11 cellular contexts compared by ENCODE assay signal in the genomic region with DNA sequence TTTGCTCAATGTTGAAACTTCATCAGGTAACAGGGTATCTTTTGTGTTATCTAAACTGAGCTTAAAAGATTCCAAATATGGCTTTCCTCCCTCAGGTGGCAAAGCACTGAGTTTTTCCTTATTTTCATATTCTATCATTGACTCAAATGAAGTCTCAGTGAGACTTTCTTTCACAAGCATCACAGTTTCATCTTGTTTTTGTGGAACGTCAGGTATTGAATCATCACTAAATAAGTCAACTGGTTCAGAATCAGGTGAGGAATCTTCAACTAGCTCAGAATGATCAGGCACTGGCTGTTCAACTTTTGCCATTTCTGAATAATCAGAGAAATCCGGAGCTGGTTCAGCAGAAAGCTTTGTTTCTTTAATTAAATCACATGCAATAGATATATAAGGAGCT. TPM values are rescaled to one million over a fixed set of nuclear protein-coding genes. Genes with fewer than 3 reads are reported as not detected.
DNase-seq lines count a peak whose midpoint lies in the region; ATAC-seq, FAIRE-seq and TF ChIP-seq lines count a peak whose summit lies in the region.
"Had no signal": no experiment of that assay in that cellular context is flagged by ENCODE, and none has a peak within 500 bp of the region (broad histone marks: within the 10 kb centered on the region; RNA-seq: fewer than 3 reads in every experiment).

No MANE protein-coding gene starts in this region.

- H3K36me3 Mint-ChIP-seq in natural killer cell treated with Interleukin-12 subunit alpha and Interleukin-12 subunit beta and Interleukin-15 and Interleukin-18, amount 100 ng/mL, for 72 hours: no peaks in the 10 kb centered on the region

- H3K27me3 ChIP-seq in K562 (ENCODE audit: control insufficient read depth in 2 of 2, insufficient read depth in 2 of 2, low read length in 2 of 2): no peaks in the 10 kb centered on the region

- DNase-seq in GM12865 (ENCODE audit: low read depth) (peak; percentile 33), K562 (ENCODE audit: extremely low read depth in 1 of 4, low spot score in 3 of 4) (no peak), HT-29 (ENCODE audit: low spot score) (no peak), NCI-H510A treated with DMSO at 0.1 percent for 48 hours (lab: John Stamatoyannopoulos, UW) (no peak), NCI-H1694 (lab: John Stamatoyannopoulos, UW) (no peak)
- no peak for DNase-seq in natural killer cell treated with Interleukin-12 subunit alpha and Interleukin-12 subunit beta and Interleukin-15 and Interleukin-18, amount 100 ng/mL, for 72 hours (ENCODE audit: low spot score)
- DNase-seq: activated CD4-positive, alpha-beta T cell treated with anti-CD3 and anti-CD28 coated beads, Interleukin-2, amount 50 U/mL, for 1 hour had no signal

- H3K4me3 ChIP-seq in GM12865 (ENCODE audit: low read depth, low read length): peak overlapping the region; percentile 27
- H3K4me3 ChIP-seq in K562: no peak overlapping the region
- H3K4me3 ChIP-seq: lung had no signal

- peaks cover 3 to 5% of the 10 kb centered on the region in 2 donors for H3K4me1 Mint-ChIP-seq in natural killer cell treated with Interleukin-12 subunit alpha and Interleukin-12 subunit beta and Interleukin-15 and Interleukin-18, amount 100 ng/mL, for 72 hours (ENCODE audit: low read depth in 2 of 2)

- H3K9me1 ChIP-seq in K562 (ENCODE audit: control insufficient read depth, insufficient read depth, low read length): peaks cover 20% of the 10 kb centered on the region

- peaks cover 100% of the 10 kb centered on the region for H3K79me2 ChIP-seq in K562 (ENCODE audit: control insufficient read depth, insufficient read depth, low read length)

- POLR2A ChIA-PET in K562 (lab: Yijun Ruan, JAX): interaction anchor here (0.9 to 2.2 kb wide), 12 partner anchors 8 to 182 kb away, joined by 3 to 9 read pairs (median 3); a partner anchor contains a TSS

- in situ Hi-C loops in K562 (cut with MboI): no loop called here

- no peak for FAIRE-seq in K562 (lab: Jason Lieb, UNC)

- no peaks in the 10 kb centered on the region for H3K9me3 Mint-ChIP-seq in natural killer cell treated with Interleukin-12 subunit alpha and Interleukin-12 subunit beta and Interleukin-15 and Interleukin-18, amount 100 ng/mL, for 72 hours

- TF ChIP-seq EP300 in K562 (IDR thresholded peaks at IDR 0.05; ENCODE audit: low read length): no peak

- peaks cover 71% of the 10 kb centered on the region for H4K20me1 ChIP-seq in K562 (replicated peaks; ENCODE audit: control insufficient read depth, insufficient read depth, low read length)

- H2AFZ ChIP-seq in K562 (ENCODE audit: low read depth, low read length): no peak overlapping the region

- WGBS in K562 (ENCODE audit: insufficient coverage, low coverage, missing lambda C conversion rate): 88% methylated on average over 2 of the region's 2 CpGs

- H3K9me3 ChIP-seq in K562 (replicated peaks; ENCODE audit: control insufficient read depth, insufficient read depth, low read depth, low read length): no peaks in the 10 kb centered on the region

- H3K4me2 ChIP-seq in K562 (ENCODE audit: insufficient read depth, low read length): no peak overlapping the region

- peaks cover 0 to 18% of the 10 kb centered on the region in 2 experiments; a peak in 2 of 5 replicates for H3K4me1 ChIP-seq in K562 (replicated peaks in 1 of 2; ENCODE audit: control insufficient read depth in 2 of 2, insufficient read depth in 2 of 2, low read length in 2 of 2)

- H3K9ac ChIP-seq in K562 (ENCODE audit: insufficient read depth in 1 of 2, low read depth in 2 of 2, low read length in 2 of 2): no peak overlapping the region

- no peak overlapping the region for H3K27ac ChIP-seq in K562 (ENCODE audit: extremely low read depth, low read depth, low read length)

- intact Hi-C loops in K562 (cut with micrococcal nuclease): no loop called here

- TF ChIP-seq CTCF in GM12865 (IDR thresholded peaks at IDR 0.05; ENCODE audit: insufficient read depth, low read depth, low read length, missing control alignments) (no peak), K562 (IDR thresholded peaks at IDR 0.05 in 2 of 3, conservative IDR thresholded peaks at IDR 0.05 in 1 of 3; ENCODE audit: insufficient read depth in 2 of 3, low read depth in 1 of 3, low read length in 3 of 3) (no peak)

- CTCF ChIA-PET in K562 (lab: Yijun Ruan, JAX; ENCODE audit: low intra/inter-chr PET ratio): no interaction called here

- BruUV-seq in K562 (replicated peaks; lab: Mats Ljungman, UMichigan): no TSS peak

- peaks cover 52% of the 10 kb centered on the region for H3K36me3 ChIP-seq in K562 (ENCODE audit: control insufficient read depth, insufficient read depth, low read length)

- ATAC-seq in GM21423 (IDR thresholded peaks at IDR 0.05; ENCODE audit: unreplicated experiment) (peak; percentile 28), HG03064 (IDR thresholded peaks at IDR 0.05; ENCODE audit: low read depth, unreplicated experiment) (peak; percentile 23), K562 (no peak)
- no peak for ATAC-seq in natural killer cell treated with Interleukin-12 subunit alpha and Interleukin-12 subunit beta and Interleukin-15 and Interleukin-18, amount 100 ng/mL, for 72 hours

- no peak for TF ChIP-seq RAD21 in K562 (CRISPR knock-in tag; conservative IDR thresholded peaks at IDR 0.05 in 1 of 2, IDR thresholded peaks at IDR 0.05 in 1 of 2)

- no peaks in the 10 kb centered on the region for H3K27me3 Mint-ChIP-seq in natural killer cell treated with Interleukin-12 subunit alpha and Interleukin-12 subunit beta and Interleukin-15 and Interleukin-18, amount 100 ng/mL, for 72 hours
- H3K27me3 Mint-ChIP-seq: activated naive CD8-positive, alpha-beta T cell had no signal

- H3K27ac Mint-ChIP-seq in natural killer cell treated with Interleukin-12 subunit alpha and Interleukin-12 subunit beta and Interleukin-15 and Interleukin-18, amount 100 ng/mL, for 72 hours: no peak overlapping the region
- H3K27ac Mint-ChIP-seq: activated naive CD8-positive, alpha-beta T cell had no signal

- no peak for TF ChIP-seq POLR2A in K562 (conservative IDR thresholded peaks at IDR 0.05)

- H3K4me3 Mint-ChIP-seq in natural killer cell treated with Interleukin-12 subunit alpha and Interleukin-12 subunit beta and Interleukin-15 and Interleukin-18, amount 100 ng/mL, for 72 hours: no peak overlapping the region
- H3K4me3 Mint-ChIP-seq: activated naive CD8-positive, alpha-beta T cell had no signal

TF ChIP-seq in K562, 482 proteins besides CTCF, POLR2A, EP300 and RAD21:
- TF ChIP-seq POLR2AphosphoS2 (IDR thresholded peaks at IDR 0.05; ENCODE audit: low read length) (0 out of 2 replicates have a peak, but pooled peaks have one; percentile 21), ZNF282 (CRISPR knock-in tag; IDR thresholded peaks at IDR 0.05) (no peak), ZNF77 (CRISPR knock-in tag; IDR thresholded peaks at IDR 0.05) (no peak), KLF1 (tag; IDR thresholded peaks at IDR 0.05) (no peak), THRAP3 (IDR thresholded peaks at IDR 0.05; ENCODE audit: borderline replicate concordance) (no peak)
- TF ChIP-seq, protein P1, sequence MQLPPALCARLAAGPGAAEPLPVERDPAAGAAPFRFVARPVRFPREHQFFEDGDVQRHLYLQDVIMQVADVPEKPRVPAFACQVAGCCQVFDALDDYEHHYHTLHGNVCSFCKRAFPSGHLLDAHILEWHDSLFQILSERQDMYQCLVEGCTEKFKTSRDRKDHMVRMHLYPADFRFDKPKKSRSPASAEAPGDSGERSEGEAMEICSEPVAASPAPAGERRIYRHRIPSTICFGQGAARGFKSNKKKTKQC (CRISPR knock-in tag; IDR thresholded peaks at IDR 0.05): no peak

RNA-seq across cellular contexts. Expression of a gene that starts 24.6 kb away (rescaled TPM):
- 172 and 408 TPM in 2 replicates for total RNA-seq in K562 (2011; cell fraction: chromatin; rRNA removed; ENCODE audit: low replicate concordance)
- total RNA-seq in K562 (2011; cell fraction: nucleolus; rRNA removed): 188 and 224 TPM in 2 replicates
- total RNA-seq in K562 (2011; cell fraction: nucleoplasm; rRNA removed): 397 and 411 TPM in 2 replicates
- total RNA-seq in K562 (2014; rRNA removed) (96.7 and 123 TPM in 2 replicates), K562 (2014; rRNA removed; fragmentation: Illumina TruSeq; extraction: Trizol) (116 and 139 TPM in 2 replicates), K562 (2015; rRNA removed; fragmentation: Illumina TruSeq; extraction: Trizol) (67.3 and 73.0 TPM in 2 replicates), K562 (2021) (228 and 238 TPM in 2 replicates)
- polyA plus RNA-seq in K562 (2011; rRNA removed) (144 and 147 TPM in 2 replicates), K562 (2014; fragmentation: Illumina TruSeq; extraction: Trizol) (217 and 248 TPM in 2 replicates), K562 (2014; fragmentation: Nextera tagmentation; extraction: Ambion mirVana) (10 to 100 TPM; 75.8 to 90.3 TPM), K562 (2014; rRNA removed) (141 and 151 TPM in 2 replicates)
- polyA plus RNA-seq in K562 (2011; cell fraction: cytosol; rRNA removed): 58.0 and 129 TPM in 2 replicates
- 49.3 and 111 TPM in 2 replicates for polyA plus RNA-seq in K562 (2011; cell fraction: nucleus; rRNA removed)
- polyA plus RNA-seq in K562 (2012): 173 and 413 TPM in 2 replicates
- 151 and 172 TPM in 2 replicates for polyA minus RNA-seq in K562 (2011; rRNA and poly(A)+ RNA removed)
- polyA minus RNA-seq in K562 (2011; cell fraction: cytosol; rRNA and poly(A)+ RNA removed): 70.4 and 76.7 TPM in 2 replicates
- polyA minus RNA-seq in K562 (2011; cell fraction: nucleus; rRNA and poly(A)+ RNA removed): 45.9 and 84.7 TPM in 2 replicates
- 117 and 138 TPM in 2 replicates for total RNA-seq in HT-29 (2014; rRNA removed; shearing (Covaris generic))
- total RNA-seq in natural killer cell treated with Interleukin-12 subunit alpha and Interleukin-12 subunit beta and Interleukin-15 and Interleukin-18, amount 100 ng/mL, for 72 hours: 100 to 1,000 TPM; 126 to 161 TPM

Comparison
In these comparisons a context has a peak if more than half of its experiments do, and no peak if none do; other contexts are left out.
1. ATAC-seq: peak in GM21423 (single experiment) and HG03064 (single experiment); none in K562 (single experiment) and natural killer cell treated with Interleukin-12 subunit alpha and Interleukin-12 subunit beta and Interleukin-15 and Interleukin-18, amount 100 ng/mL, for 72 hours (0 of 2).